Comparison of ENCODE assay signal across 13 cellular contexts in genomic region chr9:97387504-97387886, GRCh38. TPM values are rescaled to one million over a fixed set of nuclear protein-coding genes. Genes with fewer than 3 reads are reported as not detected.
DNase-seq lines count a peak whose midpoint lies in the region; ATAC-seq, FAIRE-seq and TF ChIP-seq lines count a peak whose summit lies in the region.
"Had no signal": no experiment of that assay in that cellular context is flagged by ENCODE, and none has a peak within 500 bp of the region (broad histone marks: within the 10 kb centered on the region; RNA-seq: fewer than 3 reads in every experiment).

No MANE protein-coding gene starts in this region.

- no peaks in the 10 kb centered on the region for H3K36me3 ChIP-seq in GM23338 (ENCODE audit: insufficient read depth)
- H3K36me3 ChIP-seq in iPS-18a (ENCODE audit: control insufficient read depth, low read depth, low read length), result no peaks in the 10 kb centered on the region
- no peaks in the 10 kb centered on the region for H3K36me3 ChIP-seq in esophagus muscularis mucosa
- H3K36me3 ChIP-seq: neutrophil, Peyer's patch, upper lobe of left lung had no signal

- 71% methylated on average over 10 of the region's 13 CpGs for WGBS in A549 (ENCODE audit: missing lambda C conversion rate)
- WGBS in esophagus muscularis mucosa, result 26% methylated on average over 3 of the region's 13 CpGs

- H3K4me1 ChIP-seq in A549 (peaks cover 24% of the 10 kb centered on the region), GM23338 (ENCODE audit: insufficient read depth) (peaks cover 13% of the 10 kb centered on the region; the same call in 1 of the 2 replicates), iPS-18a (ENCODE audit: control insufficient read depth, low read depth, low read length) (peaks cover 6% of the 10 kb centered on the region), esophagus muscularis mucosa (peaks cover 3 to 9% (median 7%) of the 10 kb centered on the region in 4 donors)

- TF ChIP-seq EP300 in A549 (IDR thresholded peaks at IDR 0.05) (no peak), esophagus muscularis mucosa (IDR thresholded peaks at IDR 0.05) (no peak)

- H3K9me3 ChIP-seq in A549, result no peaks in the 10 kb centered on the region
- H3K9me3 ChIP-seq in iPS-18a (ENCODE audit: control insufficient read depth, low read depth, low read length), result no peaks in the 10 kb centered on the region
- no peaks in the 10 kb centered on the region for H3K9me3 ChIP-seq in esophagus muscularis mucosa
- H3K9me3 ChIP-seq: neutrophil, Peyer's patch, upper lobe of left lung had no signal

- ATAC-seq in A549 (peak in 1 of 2 experiments; percentile 6; a peak in 2 of 6 replicates), GM23338 (peak; percentile 15; the same call in 2 of the 3 replicates), SK-N-SH treated with all-trans-retinoic acid at 6 μM for 48 hours (peak; percentile 9; the same call in 2 of the 3 replicates), HG02571 (IDR thresholded peaks at IDR 0.05; ENCODE audit: unreplicated experiment) (no peak)

- TF ChIP-seq RAD21 in A549 (conservative IDR thresholded peaks at IDR 0.05 in 1 of 2, IDR thresholded peaks at IDR 0.05 in 1 of 2), result no peak

- no peaks in the 10 kb centered on the region for H4K20me1 ChIP-seq in GM23338 (replicated peaks; ENCODE audit: insufficient read depth)

- H3F3A ChIP-seq in GM23338 (replicated peaks; ENCODE audit: low read depth), result no peaks in the 10 kb centered on the region

- H2AFZ ChIP-seq in GM23338, result 0 out of 2 replicates have a peak overlapping the region, but pooled peaks have one; percentile 28

- H3K9me2 ChIP-seq in GM23338 (ENCODE audit: insufficient read depth), result no peaks in the 10 kb centered on the region; the same call in 1 of the 2 replicates

- FAIRE-seq in A549 (lab: Jason Lieb, UNC), result no peak
- FAIRE-seq: endometrium had no signal

- no peak for TF ChIP-seq CTCF in A549 (IDR thresholded peaks at IDR 0.05)
- no peak for TF ChIP-seq CTCF in GM23338 (conservative IDR thresholded peaks at IDR 0.05; ENCODE audit: low read depth in 2 of 2)
- no peak for TF ChIP-seq CTCF in progenitor cell of endocrine pancreas (IDR thresholded peaks at IDR 0.05; ENCODE audit: unreplicated experiment)
- TF ChIP-seq CTCF in esophagus muscularis mucosa (IDR thresholded peaks at IDR 0.05), result no peak

- no peaks in the 10 kb centered on the region for H3K79me2 ChIP-seq in GM23338 (replicated peaks; ENCODE audit: insufficient read depth)

- H3K27ac Mint-ChIP-seq in GM23338 (no peak overlapping the region), progenitor cell of endocrine pancreas (no peak overlapping the region)

- peaks cover 28% of the 10 kb centered on the region for H3K27me3 Mint-ChIP-seq in GM23338 (ENCODE audit: insufficient read depth, low read depth, poor library complexity)
- H3K27me3 Mint-ChIP-seq in progenitor cell of endocrine pancreas, result no peaks in the 10 kb centered on the region

- H3K27me3 ChIP-seq in GM23338 (ENCODE audit: insufficient read depth) (no peaks in the 10 kb centered on the region), iPS-18a (ENCODE audit: control insufficient read depth, insufficient read depth, low read length) (peaks cover 9% of the 10 kb centered on the region), esophagus muscularis mucosa (peaks cover 0 to 51% (median 4%) of the 10 kb centered on the region in 4 donors)
- H3K27me3 ChIP-seq: Peyer's patch, upper lobe of left lung had no signal

- intact Hi-C loops in esophagus muscularis mucosa (cut with DNase I), result no loop called here

- no peak for DNase-seq in A549 (ENCODE audit: low read depth in 1 of 2, low spot score in 1 of 2)
- DNase-seq in GM23338 (ENCODE audit: low spot score), result no peak
- DNase-seq in progenitor cell of endocrine pancreas (ENCODE audit: low spot score, unreplicated experiment), result no peak
- DNase-seq in activated CD4-positive, CD25-positive, alpha-beta regulatory T cell treated with anti-CD3 and anti-CD28 coated beads, Interleukin-2, amount 50 U/mL, for 72 hours, result no peak
- no peak for DNase-seq in esophagus muscularis mucosa (ENCODE audit: extremely low spot score)
- DNase-seq: NCI-H2107 had no signal

- H3K4me2 ChIP-seq in A549 (peak overlapping the region; percentile 53; the same call in 1 of the 3 replicates), GM23338 (peak overlapping the region; percentile 73)

- no peak overlapping the region for H3K27ac ChIP-seq in A549
- no peak overlapping the region for H3K27ac ChIP-seq in GM23338 (ENCODE audit: low read depth)
- H3K27ac ChIP-seq in iPS-18a (ENCODE audit: low read length), result no peak overlapping the region
- H3K27ac ChIP-seq in esophagus muscularis mucosa (replicated peaks in 1 of 4), result no peak overlapping the region
- H3K27ac ChIP-seq: neutrophil, upper lobe of left lung had no signal

- no peak overlapping the region for H3K4me3 ChIP-seq in A549
- H3K4me3 ChIP-seq in GM23338, result peak overlapping the region; percentile 47
- peak overlapping the region; percentile 34 for H3K4me3 ChIP-seq in iPS-18a (ENCODE audit: low read length)
- H3K4me3 ChIP-seq in esophagus muscularis mucosa, result peak overlapping the region in 1 of 4 donors; percentile 14

- POLR2A ChIA-PET in A549 (lab: Yijun Ruan, JAX), result interaction anchor here (1.4 kb wide), 1 partner anchor 211 kb away, joined by 3 read pairs; no protein-coding TSS in a partner anchor

- H3K36me3 Mint-ChIP-seq in GM23338 (ENCODE audit: low read depth) (no peaks in the 10 kb centered on the region; the same call in 2 of the 3 replicates), progenitor cell of endocrine pancreas (ENCODE audit: insufficient read depth) (no peaks in the 10 kb centered on the region)

- H3K4me1 Mint-ChIP-seq in GM23338, result peaks cover 25% of the 10 kb centered on the region
- H3K4me1 Mint-ChIP-seq in progenitor cell of endocrine pancreas (ENCODE audit: low read depth), result peaks cover 31% of the 10 kb centered on the region

- TF ChIP-seq POLR2A in A549 (IDR thresholded peaks at IDR 0.05; ENCODE audit: low read length) (no peak), esophagus muscularis mucosa (IDR thresholded peaks at IDR 0.05; ENCODE audit: low read depth) (no peak)

- H3K4me3 Mint-ChIP-seq in GM23338 (peak overlapping the region; percentile 2; the same call in 1 of the 3 replicates), progenitor cell of endocrine pancreas (ENCODE audit: low read depth) (no peak overlapping the region)

- no peak overlapping the region for H3K9ac ChIP-seq in iPS-18a (ENCODE audit: low read length)

- no peaks in the 10 kb centered on the region; the same call in 2 of the 3 replicates for H3K9me3 Mint-ChIP-seq in GM23338
- H3K9me3 Mint-ChIP-seq in progenitor cell of endocrine pancreas (ENCODE audit: low read depth), result no peaks in the 10 kb centered on the region

- CTCF ChIA-PET in A549 (lab: Yijun Ruan, JAX), result interaction anchor here (0.6 to 5.4 kb wide), 28 partner anchors 9 to 1043 kb away, joined by 3 to 46 read pairs (median 5); no protein-coding TSS in a partner anchor

TF ChIP-seq in A549, 52 proteins besides CTCF, POLR2A, EP300 and RAD21 (continues in another document):
- TF ChIP-seq CHD4 (IDR thresholded peaks at IDR 0.05; ENCODE audit: borderline replicate concordance), result no peak

TF ChIP-seq in GM23338, 12 proteins besides CTCF, POLR2A, EP300 and RAD21:
- TF ChIP-seq CREB1 (CRISPR knock-in tag; IDR thresholded peaks at IDR 0.05; ENCODE audit: low read depth), result no peak

TF ChIP-seq in SK-N-SH treated with all-trans-retinoic acid at 6 μM for 48 hours, 23 proteins besides CTCF, POLR2A, EP300 and RAD21 (continues in another document):
- TF ChIP-seq BACH2 (CRISPR knock-in tag; IDR thresholded peaks at IDR 0.05; ENCODE audit: borderline replicate concordance) (no peak), TSHZ2 (CRISPR knock-in tag; IDR thresholded peaks at IDR 0.05) (no peak), CSDC2 (CRISPR knock-in tag; IDR thresholded peaks at IDR 0.05) (no peak)

RNA-seq across cellular contexts. Expression of gene TDRD7, which starts 24.4 kb away (rescaled TPM):
- polyA plus RNA-seq in A549 (2011; rRNA removed), result 15.7 and 18.3 TPM in 2 replicates
- 4.3 and 5.2 TPM in 2 replicates for polyA plus RNA-seq in A549 (2012; cell fraction: cytosol; rRNA removed)
- polyA plus RNA-seq in A549 (2012; cell fraction: nucleus; rRNA removed), result 3.7 and 5.2 TPM in 2 replicates
- 11.1 to 14.2 TPM (median 11.5 TPM) in 3 replicates for polyA plus RNA-seq in A549 (2017; fragmentation: RNase III; extraction: RNeasy Plus Mini Kit Qiagen cat#74134 plus additional on column Dnase treatment)
- 6.7 and 7.4 TPM in 2 replicates for polyA minus RNA-seq in A549 (2011; rRNA and poly(A)+ RNA removed)
- total RNA-seq in GM23338 (2014; rRNA removed; shearing (Covaris generic)), result 1.7 and 3.1 TPM in 2 replicates
- 0.47 and 1.7 TPM in 2 replicates for polyA plus RNA-seq in GM23338 (2016; fragmentation: Nextera tagmentation; extraction: Ambion mirVana)
- 12.8 and 14.2 TPM in 2 replicates for total RNA-seq in progenitor cell of endocrine pancreas
- 10 to 100 TPM; 15.4 to 22.9 (median 16.4) TPM for total RNA-seq in esophagus muscularis mucosa
